ENCODE assay signal across 8 cellular contexts in the genomic region with DNA sequence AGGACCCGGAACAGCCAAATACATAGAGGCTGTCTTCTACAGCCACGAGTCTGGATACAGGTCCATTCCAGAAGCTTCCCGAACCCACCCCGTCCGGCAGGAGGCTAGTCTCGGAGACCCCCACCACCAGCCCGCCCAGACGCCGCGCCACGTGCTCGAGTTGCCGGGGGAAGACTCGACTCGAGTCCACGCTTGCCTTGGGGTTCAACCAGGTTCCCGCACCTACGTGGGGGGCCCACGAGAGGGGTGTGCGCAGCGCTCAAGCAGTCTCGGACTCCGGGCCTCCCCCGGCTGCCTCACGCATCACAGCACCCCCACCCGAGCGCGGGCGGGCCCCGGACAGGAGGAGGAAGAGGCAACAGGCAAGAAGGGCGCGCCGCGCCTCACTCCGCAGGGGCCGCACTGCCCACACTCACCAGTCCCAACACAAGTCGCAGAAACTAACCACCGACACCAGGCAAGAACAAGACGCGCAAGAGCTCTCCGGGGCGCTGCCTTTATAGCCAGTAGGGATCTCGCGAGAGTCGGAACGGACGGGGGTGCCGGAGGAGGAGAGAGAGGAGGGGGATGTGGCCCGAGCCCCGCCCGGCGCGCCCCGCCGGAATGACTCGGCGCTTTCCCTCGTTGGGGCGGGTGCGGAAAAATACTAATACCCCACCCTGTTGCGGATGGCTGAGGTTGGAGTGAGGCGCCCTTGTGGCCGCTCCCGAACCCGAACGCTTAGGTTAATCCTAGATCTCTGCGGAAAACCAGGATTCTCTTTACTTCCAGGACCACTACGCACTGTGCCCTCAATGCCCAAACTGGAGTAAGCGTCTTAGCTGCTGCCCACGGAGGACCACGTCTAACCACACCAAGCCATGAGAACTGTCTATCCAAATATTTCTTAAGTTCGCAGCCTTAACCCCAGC. TPM values are rescaled to one million over a fixed set of nuclear protein-coding genes. Genes with fewer than 3 reads are reported as not detected.
DNase-seq lines count a peak whose midpoint lies in the region; ATAC-seq and TF ChIP-seq lines count a peak whose summit lies in the region.

A gene (minus strand): TSS at position 472 of the 911 bp plus-strand sequence. CDS start 2,841 bp downstream, outside the sequence.

- peak within 1 kb of the TSS; percentile 95 for H3K4me3 Mint-ChIP-seq in activated naive CD8-positive, alpha-beta T cell
- H3K4me3 Mint-ChIP-seq in glutamatergic neuron (ENCODE audit: unreplicated experiment) (peak within 1 kb of the TSS; percentile 98), osteocyte (ENCODE audit: unreplicated experiment) (peak within 1 kb of the TSS; percentile 95)

- no peaks in the 10 kb centered on the region for H3K9me3 ChIP-seq in thymus (ENCODE audit: control insufficient read depth)

- H3K4me3 ChIP-seq in GM06990 (replicated peaks; ENCODE audit: low read depth, low read length) = peak within 1 kb of the TSS; percentile 72
- peak within 1 kb of the TSS; percentile 85 for H3K4me3 ChIP-seq in thymus (ENCODE audit: low read length)

- TF ChIP-seq CTCF in GM06990 (IDR thresholded peaks at IDR 0.05; ENCODE audit: insufficient read depth, low read length, poor library complexity, severe bottlenecking) (peak; percentile 14), glutamatergic neuron (IDR thresholded peaks at IDR 0.05; ENCODE audit: partially characterized antibody, unreplicated experiment) (no peak), osteocyte (IDR thresholded peaks at IDR 0.05) (no peak)

- no peaks in the 10 kb centered on the region for H3K9me3 Mint-ChIP-seq in activated naive CD8-positive, alpha-beta T cell (ENCODE audit: low read depth)
- H3K9me3 Mint-ChIP-seq in glutamatergic neuron (ENCODE audit: unreplicated experiment) (peaks cover 23% of the 10 kb centered on the region), osteocyte (ENCODE audit: unreplicated experiment) (no peaks in the 10 kb centered on the region)

- no peaks in the 10 kb centered on the region for H3K27me3 ChIP-seq in GM06990 (replicated peaks; ENCODE audit: control insufficient read depth, insufficient read depth, low read length)
- H3K27me3 ChIP-seq in thymus (ENCODE audit: control insufficient read depth, insufficient read depth) = no peaks in the 10 kb centered on the region

- H3K4me1 ChIP-seq in thymus (ENCODE audit: control insufficient read depth, insufficient read depth, low read length) = peaks cover 19% of the 10 kb centered on the region

- H3K27ac ChIP-seq in thymus (ENCODE audit: low read depth) = peak within 1 kb of the TSS; percentile 94

- peaks cover 3% of the 10 kb centered on the region for H3K36me3 Mint-ChIP-seq in activated naive CD8-positive, alpha-beta T cell
- H3K36me3 Mint-ChIP-seq in glutamatergic neuron (ENCODE audit: unreplicated experiment) = no peaks in the 10 kb centered on the region
- H3K36me3 Mint-ChIP-seq in osteocyte (ENCODE audit: unreplicated experiment) = peaks cover 6% of the 10 kb centered on the region

- H3K27ac Mint-ChIP-seq in activated naive CD8-positive, alpha-beta T cell = peak within 1 kb of the TSS; percentile 97
- H3K27ac Mint-ChIP-seq in glutamatergic neuron (ENCODE audit: unreplicated experiment) = peak within 1 kb of the TSS; percentile 99
- H3K27ac Mint-ChIP-seq in osteocyte (ENCODE audit: unreplicated experiment) = peak within 1 kb of the TSS; percentile 99

- WGBS in thymus = under 1% methylated on average over 72 of the region's 72 CpGs

- no peaks in the 10 kb centered on the region for H3K27me3 Mint-ChIP-seq in activated naive CD8-positive, alpha-beta T cell
- H3K27me3 Mint-ChIP-seq in glutamatergic neuron (ENCODE audit: unreplicated experiment) (peaks cover 28% of the 10 kb centered on the region), osteocyte (ENCODE audit: unreplicated experiment) (no peaks in the 10 kb centered on the region)

- ATAC-seq in HG02571 (IDR thresholded peaks at IDR 0.05; ENCODE audit: unreplicated experiment) = peak; percentile 77

- DNase-seq in GM06990 (ENCODE audit: extremely low read depth, insufficient read length) (peak; percentile 96), NCI-H1048 (lab: John Stamatoyannopoulos, UW) (peak; percentile 89), SKM-1 (lab: John Stamatoyannopoulos, UW; ENCODE audit: unreplicated experiment) (peak; percentile 89), glutamatergic neuron (peak; percentile 95), osteocyte (ENCODE audit: extremely low spot score, unreplicated experiment) (peak; percentile 99)

- H3K36me3 ChIP-seq in GM06990 (ENCODE audit: control insufficient read depth, insufficient read depth, low read length) = peaks cover 7% of the 10 kb centered on the region
- peaks cover 8% of the 10 kb centered on the region for H3K36me3 ChIP-seq in thymus (ENCODE audit: control insufficient read depth, insufficient read depth)

- peaks cover 36% of the 10 kb centered on the region for H3K4me1 Mint-ChIP-seq in activated naive CD8-positive, alpha-beta T cell (ENCODE audit: low read depth)
- H3K4me1 Mint-ChIP-seq in glutamatergic neuron (ENCODE audit: low read depth, unreplicated experiment) (peaks cover 32% of the 10 kb centered on the region), osteocyte (ENCODE audit: unreplicated experiment) (peaks cover 31% of the 10 kb centered on the region)

RNA-seq across cellular contexts. Expression of the gene that starts here (rescaled TPM):
- 1,754 TPM for total RNA-seq in glutamatergic neuron (ENCODE audit: unreplicated experiment)
- 291 and 292 TPM in 2 replicates for total RNA-seq in osteocyte
- polyA plus RNA-seq in thymus = 389 TPM

Comparison
In these comparisons a context has a peak if more than half of its experiments do, and no peak if none do; other contexts are left out.
1. Peak in every context shown above with its lines: DNase-seq, ATAC-seq, H3K4me3 ChIP-seq and H3K27ac ChIP-seq.